In genomic region chr11:134228625-134229024, GRCh38 we compare ENCODE assay signal across 8 cellular contexts.
DNase-seq lines count a peak whose midpoint lies in the region; ATAC-seq, FAIRE-seq and TF ChIP-seq lines count a peak whose summit lies in the region.

No MANE protein-coding gene starts in this region.

- CTCF ChIA-PET in activated naive CD4-positive, alpha-beta T cell treated with anti-CD3 and anti-CD28 coated beads, Interleukin-2, amount 10 ng/mL, durations not matched to agents 7 days and 5 days (lab: Charles Lee), result interaction anchor here (2.5 kb wide), 1 partner anchor 16 kb away, joined by 9 read pairs; no protein-coding TSS in a partner anchor

- H3K36me3 Mint-ChIP-seq in activated naive CD4-positive, alpha-beta T cell treated with anti-CD3 and anti-CD28 coated beads, Interleukin-2, amount 10 ng/mL, durations not matched to agents 7 days and 5 days, result peaks cover 22% of the 10 kb centered on the region
- H3K36me3 Mint-ChIP-seq in stimulated activated effector memory CD8-positive, alpha-beta T cell treated with anti-CD3 and anti-CD28 coated beads, Interleukin-12 subunit alpha, Interleukin-12 subunit beta, amount 100 ng/mL, for 72 hours, result peaks cover 20% of the 10 kb centered on the region

- no peaks in the 10 kb centered on the region for H3K9me3 Mint-ChIP-seq in activated naive CD4-positive, alpha-beta T cell treated with anti-CD3 and anti-CD28 coated beads, Interleukin-2, amount 10 ng/mL, durations not matched to agents 7 days and 5 days
- no peaks in the 10 kb centered on the region for H3K9me3 Mint-ChIP-seq in stimulated activated effector memory CD8-positive, alpha-beta T cell treated with anti-CD3 and anti-CD28 coated beads, Interleukin-12 subunit alpha, Interleukin-12 subunit beta, amount 100 ng/mL, for 72 hours

- ATAC-seq in HG02588 (IDR thresholded peaks at IDR 0.05; ENCODE audit: unreplicated experiment), result peak; percentile 46
- peak; percentile 67 for ATAC-seq in stimulated activated effector memory CD8-positive, alpha-beta T cell treated with anti-CD3 and anti-CD28 coated beads, Interleukin-12 subunit alpha, Interleukin-12 subunit beta, amount 100 ng/mL, for 72 hours

- no peak for TF ChIP-seq CTCF in D721Med (IDR thresholded peaks at IDR 0.05; ENCODE audit: insufficient read depth, missing control alignments)

- peak; percentile 46 for DNase-seq in activated naive CD4-positive, alpha-beta T cell treated with anti-CD3 and anti-CD28 coated beads, Interleukin-2, amount 10 ng/mL, durations not matched to agents 7 days and 5 days
- no peak for DNase-seq in activated naive CD4-positive, alpha-beta T cell treated with anti-CD3 and anti-CD28 coated beads, Interleukin-2, amount 50 U/mL, for 16 hours
- DNase-seq in NCI-H2171 (lab: John Stamatoyannopoulos, UW) (peak; percentile 34), NCI-H748 (lab: John Stamatoyannopoulos, UW; ENCODE audit: unreplicated experiment) (no peak), D721Med (ENCODE audit: insufficient read length, low spot score) (no peak), NCI-H226 (no peak)
- peak in 1 of 2 donors; percentile 59 for DNase-seq in stimulated activated effector memory CD8-positive, alpha-beta T cell treated with anti-CD3 and anti-CD28 coated beads, Interleukin-12 subunit alpha, Interleukin-12 subunit beta, amount 100 ng/mL, for 72 hours (ENCODE audit: low spot score in 2 of 2)

- H3K4me1 Mint-ChIP-seq in activated naive CD4-positive, alpha-beta T cell treated with anti-CD3 and anti-CD28 coated beads, Interleukin-2, amount 10 ng/mL, durations not matched to agents 7 days and 5 days, result peaks cover 80% of the 10 kb centered on the region
- H3K4me1 Mint-ChIP-seq in stimulated activated effector memory CD8-positive, alpha-beta T cell treated with anti-CD3 and anti-CD28 coated beads, Interleukin-12 subunit alpha, Interleukin-12 subunit beta, amount 100 ng/mL, for 72 hours, result peaks cover 74% of the 10 kb centered on the region

- no peak overlapping the region for H3K4me3 Mint-ChIP-seq in activated naive CD4-positive, alpha-beta T cell treated with anti-CD3 and anti-CD28 coated beads, Interleukin-2, amount 10 ng/mL, durations not matched to agents 7 days and 5 days
- peak overlapping the region; percentile 39 for H3K4me3 Mint-ChIP-seq in stimulated activated effector memory CD8-positive, alpha-beta T cell treated with anti-CD3 and anti-CD28 coated beads, Interleukin-12 subunit alpha, Interleukin-12 subunit beta, amount 100 ng/mL, for 72 hours

- H3K27me3 Mint-ChIP-seq in activated naive CD4-positive, alpha-beta T cell treated with anti-CD3 and anti-CD28 coated beads, Interleukin-2, amount 10 ng/mL, durations not matched to agents 7 days and 5 days, result no peaks in the 10 kb centered on the region

- peak overlapping the region; percentile 37 for H3K27ac Mint-ChIP-seq in activated naive CD4-positive, alpha-beta T cell treated with anti-CD3 and anti-CD28 coated beads, Interleukin-2, amount 10 ng/mL, durations not matched to agents 7 days and 5 days
- no peak overlapping the region for H3K27ac Mint-ChIP-seq in stimulated activated effector memory CD8-positive, alpha-beta T cell treated with anti-CD3 and anti-CD28 coated beads, Interleukin-12 subunit alpha, Interleukin-12 subunit beta, amount 100 ng/mL, for 72 hours

- no peak for FAIRE-seq in D721Med (lab: Jason Lieb, UNC)

Comparison
In these comparisons a context has a peak if more than half of its experiments do, and no peak if none do; other contexts are left out.
1. DNase-seq: peak in activated naive CD4-positive, alpha-beta T cell treated with anti-CD3 and anti-CD28 coated beads, Interleukin-2, amount 10 ng/mL, durations not matched to agents 7 days and 5 days (single experiment) and NCI-H2171 (single experiment); none in activated naive CD4-positive, alpha-beta T cell treated with anti-CD3 and anti-CD28 coated beads, Interleukin-2, amount 50 U/mL, for 16 hours (single experiment), NCI-H748 (single experiment), D721Med (single experiment) and NCI-H226 (single experiment).